21 cellular contexts compared by ENCODE assay signal in genomic region chr2:239555566-239555895, GRCh38.
DNase-seq lines count a peak whose midpoint lies in the region; ATAC-seq, FAIRE-seq and TF ChIP-seq lines count a peak whose summit lies in the region.
"Had no signal": no experiment of that assay in that cellular context is flagged by ENCODE, and none has a peak within 500 bp of the region (broad histone marks: within the 10 kb centered on the region; RNA-seq: fewer than 3 reads in every experiment).

No MANE protein-coding gene starts in this region.

- H3K4me3 ChIP-seq in bronchial epithelial cell (ENCODE audit: low read depth, low read length), result no peak overlapping the region
- no peak overlapping the region for H3K4me3 ChIP-seq in CD4-positive, alpha-beta memory T cell (ENCODE audit: low read length in 2 of 2)

- FAIRE-seq in bronchial epithelial cell (lab: Jason Lieb, UNC), result peak; percentile 83
- FAIRE-seq: GM12892, RCC 7860 had no signal

- H3K4me3 Mint-ChIP-seq in natural killer cell treated with Interleukin-12 subunit alpha and Interleukin-12 subunit beta and Interleukin-15 and Interleukin-18, amount 100 ng/mL, for 72 hours, result no peak overlapping the region
- no peak overlapping the region for H3K4me3 Mint-ChIP-seq in natural killer cell
- no peak overlapping the region for H3K4me3 Mint-ChIP-seq in CD4-positive, alpha-beta memory T cell
- H3K4me3 Mint-ChIP-seq: CD8-positive, alpha-beta memory T cell; T-helper 1 cell treated with Interleukin-12 subunit alpha and Interleukin-12 subunit beta and Interleukin-4 antibody, amounts not matched to agents 30 μg/mL and 1 μg/mL, for 36 hours had no signal

- peaks cover 0 to 4% of the 10 kb centered on the region in 2 donors for H3K4me1 Mint-ChIP-seq in natural killer cell treated with Interleukin-12 subunit alpha and Interleukin-12 subunit beta and Interleukin-15 and Interleukin-18, amount 100 ng/mL, for 72 hours (ENCODE audit: low read depth in 2 of 2)
- peaks cover 0 to 10% of the 10 kb centered on the region in 2 donors for H3K4me1 Mint-ChIP-seq in natural killer cell
- peaks cover 10 to 16% (median 11%) of the 10 kb centered on the region in 4 donors for H3K4me1 Mint-ChIP-seq in CD4-positive, alpha-beta memory T cell

- H3K9me3 Mint-ChIP-seq in natural killer cell treated with Interleukin-12 subunit alpha and Interleukin-12 subunit beta and Interleukin-15 and Interleukin-18, amount 100 ng/mL, for 72 hours, result no peaks in the 10 kb centered on the region
- H3K9me3 Mint-ChIP-seq in natural killer cell, result no peaks in the 10 kb centered on the region
- H3K9me3 Mint-ChIP-seq in CD4-positive, alpha-beta memory T cell, result no peaks in the 10 kb centered on the region
- H3K9me3 Mint-ChIP-seq: CD8-positive, alpha-beta memory T cell; T-helper 1 cell treated with Interleukin-12 subunit alpha and Interleukin-12 subunit beta and Interleukin-4 antibody, amounts not matched to agents 30 μg/mL and 1 μg/mL, for 36 hours had no signal

- H3K27me3 Mint-ChIP-seq in natural killer cell treated with Interleukin-12 subunit alpha and Interleukin-12 subunit beta and Interleukin-15 and Interleukin-18, amount 100 ng/mL, for 72 hours, result peaks cover 0 to 10% of the 10 kb centered on the region in 2 donors
- peaks cover 2 to 10% of the 10 kb centered on the region in 2 donors for H3K27me3 Mint-ChIP-seq in natural killer cell (ENCODE audit: low read depth in 2 of 2)
- H3K27me3 Mint-ChIP-seq in CD4-positive, alpha-beta memory T cell, result peaks cover 0 to 3% of the 10 kb centered on the region in 2 donors

- ATAC-seq in natural killer cell treated with Interleukin-12 subunit alpha and Interleukin-12 subunit beta and Interleukin-15 and Interleukin-18, amount 100 ng/mL, for 72 hours, result no peak
- no peak for ATAC-seq in natural killer cell

- POLR2A ChIA-PET in CD4-positive, alpha-beta memory T cell (lab: Charles Lee; ENCODE audit: partially characterized antibody), result interaction anchor here (1.0 kb wide), 1 partner anchor 11 kb away, joined by 3 read pairs; no protein-coding TSS in a partner anchor

- no peaks in the 10 kb centered on the region for H3K36me3 ChIP-seq in bronchial epithelial cell (ENCODE audit: control insufficient read depth, insufficient read depth, low read length)
- no peaks in the 10 kb centered on the region for H3K36me3 ChIP-seq in CD4-positive, alpha-beta memory T cell (ENCODE audit: insufficient read depth, low read length)
- H3K36me3 ChIP-seq: BE2C had no signal

- intact Hi-C loops in natural killer cell (cut with micrococcal nuclease), result no loop called here
- intact Hi-C loops in CD4-positive, alpha-beta memory T cell (cut with micrococcal nuclease), result no loop called here

- peak; percentile 36 for DNase-seq in DMS 273 (lab: John Stamatoyannopoulos, UW; ENCODE audit: unreplicated experiment)
- DNase-seq in DMS 273 treated with DMSO at 0.1 percent for 48 hours (lab: John Stamatoyannopoulos, UW), result no peak
- DNase-seq in natural killer cell treated with Interleukin-12 subunit alpha and Interleukin-12 subunit beta and Interleukin-15 and Interleukin-18, amount 100 ng/mL, for 72 hours (ENCODE audit: low spot score), result peak; percentile 31
- no peak for DNase-seq in natural killer cell
- DNase-seq in bronchial epithelial cell (ENCODE audit: low read depth), result no peak
- no peak for DNase-seq in effector CD4-positive, alpha-beta T cell
- DNase-seq in CD4-positive, alpha-beta memory T cell, result no peak
- no peak for DNase-seq in anterior cingulate cortex (lab: John Stamatoyannopoulos, UW)
- DNase-seq: BE2C, GF-D8, Karpas-422, MM.1S, NCI-H1930, NCI-H2171, NCI-H774, SHP77 treated with DMSO at 0.1 percent for 48 hours had no signal

- H3K27ac ChIP-seq in CD4-positive, alpha-beta memory T cell (ENCODE audit: low read depth, low read length), result no peak overlapping the region
- H3K27ac ChIP-seq: 22Rv1 had no signal

- no peaks in the 10 kb centered on the region for H3K9me3 ChIP-seq in CD4-positive, alpha-beta memory T cell (ENCODE audit: control insufficient read depth in 1 of 2, low read length in 2 of 2)
- H3K9me3 ChIP-seq: BE2C had no signal

- H3K27ac Mint-ChIP-seq in natural killer cell treated with Interleukin-12 subunit alpha and Interleukin-12 subunit beta and Interleukin-15 and Interleukin-18, amount 100 ng/mL, for 72 hours, result no peak overlapping the region
- no peak overlapping the region for H3K27ac Mint-ChIP-seq in natural killer cell
- no peak overlapping the region for H3K27ac Mint-ChIP-seq in CD4-positive, alpha-beta memory T cell
- H3K27ac Mint-ChIP-seq: CD8-positive, alpha-beta memory T cell; T-helper 1 cell treated with Interleukin-12 subunit alpha and Interleukin-12 subunit beta and Interleukin-4 antibody, amounts not matched to agents 30 μg/mL and 1 μg/mL, for 36 hours had no signal

- H3K27me3 ChIP-seq in bronchial epithelial cell (ENCODE audit: control insufficient read depth, insufficient read depth, low read length), result no peaks in the 10 kb centered on the region
- no peaks in the 10 kb centered on the region for H3K27me3 ChIP-seq in CD4-positive, alpha-beta memory T cell (ENCODE audit: insufficient read depth, low read length)
- H3K27me3 ChIP-seq: BE2C had no signal

- TF ChIP-seq CTCF in natural killer cell (IDR thresholded peaks at IDR 0.05) (no peak), bronchial epithelial cell (IDR thresholded peaks at IDR 0.05; ENCODE audit: insufficient read depth, low read length, severe bottlenecking) (no peak)

- no peaks in the 10 kb centered on the region for H3K4me1 ChIP-seq in CD4-positive, alpha-beta memory T cell (ENCODE audit: insufficient read depth, low read length)
- H3K4me1 ChIP-seq: BE2C had no signal

- CTCF ChIA-PET in CD4-positive, alpha-beta memory T cell (lab: Charles Lee; ENCODE audit: partially characterized antibody), result no interaction called here

- H3K36me3 Mint-ChIP-seq in natural killer cell treated with Interleukin-12 subunit alpha and Interleukin-12 subunit beta and Interleukin-15 and Interleukin-18, amount 100 ng/mL, for 72 hours, result no peaks in the 10 kb centered on the region
- H3K36me3 Mint-ChIP-seq in natural killer cell, result no peaks in the 10 kb centered on the region
- no peaks in the 10 kb centered on the region for H3K36me3 Mint-ChIP-seq in CD4-positive, alpha-beta memory T cell
- H3K36me3 Mint-ChIP-seq: CD8-positive, alpha-beta memory T cell had no signal

Comparison
In these comparisons a context has a peak if more than half of its experiments do, and no peak if none do; other contexts are left out.
1. DNase-seq: peak in DMS 273 (single experiment) and natural killer cell treated with Interleukin-12 subunit alpha and Interleukin-12 subunit beta and Interleukin-15 and Interleukin-18, amount 100 ng/mL, for 72 hours (single experiment); none in DMS 273 treated with DMSO at 0.1 percent for 48 hours (single experiment), natural killer cell (single experiment), bronchial epithelial cell (single experiment), effector CD4-positive, alpha-beta T cell (single experiment), CD4-positive, alpha-beta memory T cell (0 of 5) and anterior cingulate cortex (0 of 58).